In genomic region chr10:59582058-59582457, GRCh38 we compare ENCODE assay signal across 2 cellular contexts.
TF ChIP-seq lines count a peak whose summit lies in the region.

No MANE protein-coding gene starts in this region.

TF ChIP-seq in SK-N-SH, 30 proteins besides CTCF, POLR2A, EP300 and RAD21 (continued from another document):
- no peak for TF ChIP-seq REST (IDR thresholded peaks at IDR 0.05; ENCODE audit: low read depth, low read length)
- TF ChIP-seq, protein P1, sequence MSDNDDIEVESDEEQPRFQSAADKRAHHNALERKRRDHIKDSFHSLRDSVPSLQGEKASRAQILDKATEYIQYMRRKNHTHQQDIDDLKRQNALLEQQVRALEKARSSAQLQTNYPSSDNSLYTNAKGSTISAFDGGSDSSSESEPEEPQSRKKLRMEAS (IDR thresholded peaks at IDR 0.05; ENCODE audit: low read depth), result no peak

TF ChIP-seq in SK-N-SH treated with all-trans-retinoic acid at 6 μM for 48 hours, 23 proteins besides CTCF, POLR2A, EP300 and RAD21 (continued from another document):
- TF ChIP-seq RARB (CRISPR knock-in tag; IDR thresholded peaks at IDR 0.05) (no peak), ARNTL (CRISPR knock-in tag; IDR thresholded peaks at IDR 0.05; ENCODE audit: borderline replicate concordance, low read depth) (no peak), ZFP3 (CRISPR knock-in tag; IDR thresholded peaks at IDR 0.05) (no peak), ESRRG (CRISPR knock-in tag; IDR thresholded peaks at IDR 0.05) (no peak), BACH2 (CRISPR knock-in tag; IDR thresholded peaks at IDR 0.05; ENCODE audit: borderline replicate concordance) (no peak), TOX (CRISPR knock-in tag; IDR thresholded peaks at IDR 0.05; ENCODE audit: borderline replicate concordance) (no peak), ZC3H10 (CRISPR knock-in tag; IDR thresholded peaks at IDR 0.05) (no peak)
- TF ChIP-seq, protein P2, sequence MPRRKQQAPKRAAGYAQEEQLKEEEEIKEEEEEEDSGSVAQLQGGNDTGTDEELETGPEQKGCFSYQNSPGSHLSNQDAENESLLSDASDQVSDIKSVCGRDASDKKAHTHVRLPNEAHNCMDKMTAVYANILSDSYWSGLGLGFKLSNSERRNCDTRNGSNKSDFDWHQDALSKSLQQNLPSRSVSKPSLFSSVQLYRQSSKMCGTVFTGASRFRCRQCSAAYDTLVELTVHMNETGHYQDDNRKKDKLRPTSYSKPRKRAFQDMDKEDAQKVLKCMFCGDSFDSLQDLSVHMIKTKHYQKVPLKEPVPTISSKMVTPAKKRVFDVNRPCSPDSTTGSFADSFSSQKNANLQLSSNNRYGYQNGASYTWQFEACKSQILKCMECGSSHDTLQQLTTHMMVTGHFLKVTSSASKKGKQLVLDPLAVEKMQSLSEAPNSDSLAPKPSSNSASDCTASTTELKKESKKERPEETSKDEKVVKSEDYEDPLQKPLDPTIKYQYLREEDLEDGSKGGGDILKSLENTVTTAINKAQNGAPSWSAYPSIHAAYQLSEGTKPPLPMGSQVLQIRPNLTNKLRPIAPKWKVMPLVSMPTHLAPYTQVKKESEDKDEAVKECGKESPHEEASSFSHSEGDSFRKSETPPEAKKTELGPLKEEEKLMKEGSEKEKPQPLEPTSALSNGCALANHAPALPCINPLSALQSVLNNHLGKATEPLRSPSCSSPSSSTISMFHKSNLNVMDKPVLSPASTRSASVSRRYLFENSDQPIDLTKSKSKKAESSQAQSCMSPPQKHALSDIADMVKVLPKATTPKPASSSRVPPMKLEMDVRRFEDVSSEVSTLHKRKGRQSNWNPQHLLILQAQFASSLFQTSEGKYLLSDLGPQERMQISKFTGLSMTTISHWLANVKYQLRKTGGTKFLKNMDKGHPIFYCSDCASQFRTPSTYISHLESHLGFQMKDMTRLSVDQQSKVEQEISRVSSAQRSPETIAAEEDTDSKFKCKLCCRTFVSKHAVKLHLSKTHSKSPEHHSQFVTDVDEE (CRISPR knock-in tag; IDR thresholded peaks at IDR 0.05), result no peak
TF ChIP-seq in SK-N-SH treated with all-trans-retinoic acid at 6 μM for 48 hours: peak in this region for 0.
